ENCODE assay signal across 20 cellular contexts in the genomic region with DNA sequence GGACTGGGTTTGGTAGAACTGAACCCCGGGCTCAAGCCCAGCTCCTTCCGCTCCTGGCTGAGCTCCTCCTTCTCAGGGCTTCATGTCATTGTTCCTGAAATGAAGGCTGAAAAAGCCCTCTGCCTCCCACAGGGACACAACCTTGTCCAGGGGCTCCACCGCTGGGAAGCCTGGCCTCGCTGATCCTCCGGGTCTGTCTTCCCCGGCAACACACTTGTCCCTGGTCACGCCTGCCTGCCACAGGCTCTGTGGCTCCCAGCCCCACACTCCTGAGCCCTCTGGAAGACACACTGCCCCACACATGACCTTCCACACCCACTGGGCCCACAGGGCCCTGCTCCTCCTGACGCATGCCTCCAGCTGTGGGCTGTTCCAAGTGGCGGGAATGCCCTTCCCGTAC. TPM values are rescaled to one million over a fixed set of nuclear protein-coding genes. Genes with fewer than 3 reads are reported as not detected.
DNase-seq lines count a peak whose midpoint lies in the region; ATAC-seq and TF ChIP-seq lines count a peak whose summit lies in the region.
"Had no signal": no experiment of that assay in that cellular context is flagged by ENCODE, and none has a peak within 500 bp of the region (broad histone marks: within the 10 kb centered on the region; RNA-seq: fewer than 3 reads in every experiment).

No MANE protein-coding gene starts in this region.

- H3K9me3 ChIP-seq in MM.1S (replicated peaks; ENCODE audit: insufficient read depth, low read length), result no peaks in the 10 kb centered on the region
- no peaks in the 10 kb centered on the region for H3K9me3 ChIP-seq in tibial artery

- H3K36me3 ChIP-seq in MM.1S (replicated peaks; ENCODE audit: insufficient read depth, low read length), result no peaks in the 10 kb centered on the region
- H3K36me3 ChIP-seq in GM23338 (ENCODE audit: insufficient read depth), result no peaks in the 10 kb centered on the region
- no peaks in the 10 kb centered on the region for H3K36me3 ChIP-seq in tibial artery
- H3K36me3 ChIP-seq: Peyer's patch had no signal

- H3K9me3 Mint-ChIP-seq in activated CD8-positive, alpha-beta T cell treated with anti-CD3 and anti-CD28 coated beads, Interleukin-2, amount 10 ng/mL, durations not matched to agents 7 days and 5 days (ENCODE audit: insufficient read depth), result peaks cover 6% of the 10 kb centered on the region
- H3K9me3 Mint-ChIP-seq in activated CD8-positive, alpha-beta T cell treated with anti-CD3 and anti-CD28 coated beads for 36 hours, result peaks cover 3% of the 10 kb centered on the region
- H3K9me3 Mint-ChIP-seq in glutamatergic neuron (ENCODE audit: unreplicated experiment), result peaks cover 2% of the 10 kb centered on the region
- peaks cover 3% of the 10 kb centered on the region for H3K9me3 Mint-ChIP-seq in stimulated activated memory B cell treated with anti-CD40 and anti-IgM and Interleukin-4, amounts not matched to agents 10 μg/mL and 1 μg/mL and 100 μg/mL, for 72 hours
- H3K9me3 Mint-ChIP-seq in GM23338, result no peaks in the 10 kb centered on the region

- H3K27ac ChIP-seq in MM.1S (ENCODE audit: low read length) (peak overlapping the region; percentile 99), GM23338 (ENCODE audit: low read depth) (no peak overlapping the region), tibial artery (no peak overlapping the region), substantia nigra (ENCODE audit: low read depth, low read length, poor library complexity, severe bottlenecking) (no peak overlapping the region)
- H3K27ac ChIP-seq: 22Rv1, Peyer's patch had no signal

- no peaks in the 10 kb centered on the region for H3K79me2 ChIP-seq in MM.1S (ENCODE audit: low read length)
- H3K79me2 ChIP-seq in GM23338 (replicated peaks; ENCODE audit: insufficient read depth), result no peaks in the 10 kb centered on the region

- H3K27me3 ChIP-seq in MM.1S (replicated peaks; ENCODE audit: insufficient read depth, low read length) (no peaks in the 10 kb centered on the region), GM23338 (ENCODE audit: insufficient read depth) (no peaks in the 10 kb centered on the region), tibial artery (peaks cover 0 to 74% of the 10 kb centered on the region in 2 donors)
- H3K27me3 ChIP-seq: Peyer's patch had no signal

- H3K9me2 ChIP-seq in MM.1S (replicated peaks; ENCODE audit: insufficient read depth, low read length) (no peaks in the 10 kb centered on the region), GM23338 (ENCODE audit: insufficient read depth) (no peaks in the 10 kb centered on the region)

- peaks cover 46% of the 10 kb centered on the region for H3K4me1 Mint-ChIP-seq in activated CD8-positive, alpha-beta T cell treated with anti-CD3 and anti-CD28 coated beads, Interleukin-2, amount 10 ng/mL, durations not matched to agents 7 days and 5 days (ENCODE audit: low read depth)
- H3K4me1 Mint-ChIP-seq in activated CD8-positive, alpha-beta T cell treated with anti-CD3 and anti-CD28 coated beads for 36 hours (ENCODE audit: low read depth), result peaks cover 23% of the 10 kb centered on the region
- H3K4me1 Mint-ChIP-seq in glutamatergic neuron (ENCODE audit: low read depth, unreplicated experiment), result peaks cover 14% of the 10 kb centered on the region
- H3K4me1 Mint-ChIP-seq in stimulated activated memory B cell treated with anti-CD40 and anti-IgM and Interleukin-4, amounts not matched to agents 10 μg/mL and 1 μg/mL and 100 μg/mL, for 72 hours, result peaks cover 21% of the 10 kb centered on the region
- H3K4me1 Mint-ChIP-seq in GM23338, result no peaks in the 10 kb centered on the region; the same call in 1 of the 3 replicates

- no peak overlapping the region for H3K4me3 Mint-ChIP-seq in activated CD8-positive, alpha-beta T cell treated with anti-CD3 and anti-CD28 coated beads, Interleukin-2, amount 10 ng/mL, durations not matched to agents 7 days and 5 days
- H3K4me3 Mint-ChIP-seq in activated CD8-positive, alpha-beta T cell treated with anti-CD3 and anti-CD28 coated beads for 36 hours, result no peak overlapping the region
- no peak overlapping the region for H3K4me3 Mint-ChIP-seq in glutamatergic neuron (ENCODE audit: unreplicated experiment)
- no peak overlapping the region for H3K4me3 Mint-ChIP-seq in stimulated activated memory B cell treated with anti-CD40 and anti-IgM and Interleukin-4, amounts not matched to agents 10 μg/mL and 1 μg/mL and 100 μg/mL, for 72 hours
- no peak overlapping the region for H3K4me3 Mint-ChIP-seq in GM23338
- H3K4me3 Mint-ChIP-seq: B cell had no signal

- peak overlapping the region; percentile 58 for H3K4me3 ChIP-seq in MM.1S (ENCODE audit: low read length)
- no peak overlapping the region for H3K4me3 ChIP-seq in GM23338
- no peak overlapping the region for H3K4me3 ChIP-seq in tibial artery
- H3K4me3 ChIP-seq: Peyer's patch had no signal

- DNase-seq in activated CD8-positive, alpha-beta T cell treated with anti-CD3 and anti-CD28 coated beads, Interleukin-2, amount 10 ng/mL, durations not matched to agents 7 days and 5 days, result no peak
- DNase-seq in activated CD8-positive, alpha-beta T cell treated with anti-CD3 and anti-CD28 coated beads for 36 hours, result no peak
- DNase-seq in MM.1S (no peak), glutamatergic neuron (no peak), GM23338 (ENCODE audit: low spot score) (no peak), tibial artery (no peak), substantia nigra (lab: John Stamatoyannopoulos, UW) (no peak)
- DNase-seq: Calu3; CD4-positive, alpha-beta memory T cell; DMS53; NCI-H1048; NCI-H146; NCI-H2081; NCI-H510A; NCI-H82; Peyer's patch had no signal

- peaks cover under 1% of the 10 kb centered on the region for H3K27me3 Mint-ChIP-seq in activated CD8-positive, alpha-beta T cell treated with anti-CD3 and anti-CD28 coated beads, Interleukin-2, amount 10 ng/mL, durations not matched to agents 7 days and 5 days (ENCODE audit: low read depth)
- H3K27me3 Mint-ChIP-seq in activated CD8-positive, alpha-beta T cell treated with anti-CD3 and anti-CD28 coated beads for 36 hours, result no peaks in the 10 kb centered on the region
- peaks cover 4% of the 10 kb centered on the region for H3K27me3 Mint-ChIP-seq in glutamatergic neuron (ENCODE audit: unreplicated experiment)
- peaks cover 29% of the 10 kb centered on the region for H3K27me3 Mint-ChIP-seq in stimulated activated memory B cell treated with anti-CD40 and anti-IgM and Interleukin-4, amounts not matched to agents 10 μg/mL and 1 μg/mL and 100 μg/mL, for 72 hours
- H3K27me3 Mint-ChIP-seq in GM23338 (ENCODE audit: insufficient read depth, low read depth, poor library complexity), result peaks cover 12% of the 10 kb centered on the region

- H3K9ac ChIP-seq in MM.1S (ENCODE audit: low read length), result peak overlapping the region; percentile 73

- peak overlapping the region; percentile 87 for H3K4me2 ChIP-seq in MM.1S (ENCODE audit: low read depth, low read length)
- H3K4me2 ChIP-seq in GM23338, result no peak overlapping the region

- CTCF ChIA-PET in activated CD8-positive, alpha-beta T cell treated with anti-CD3 and anti-CD28 coated beads, Interleukin-2, amount 10 ng/mL, durations not matched to agents 7 days and 5 days (lab: Charles Lee), result no interaction called here
- CTCF ChIA-PET in activated CD8-positive, alpha-beta T cell treated with anti-CD3 and anti-CD28 coated beads for 36 hours (lab: Charles Lee), result interaction anchor here (0.9 kb wide), 1 partner anchor 114 kb away, joined by 3 read pairs; no protein-coding TSS in a partner anchor

- H3F3A ChIP-seq in MM.1S (ENCODE audit: insufficient read depth, low read length), result peaks cover 31% of the 10 kb centered on the region
- no peaks in the 10 kb centered on the region for H3F3A ChIP-seq in GM23338 (replicated peaks; ENCODE audit: low read depth)

- H2AFZ ChIP-seq in MM.1S (ENCODE audit: low read length) (peak overlapping the region; percentile 75; the same call in 1 of the 2 replicates), GM23338 (no peak overlapping the region)

- peak overlapping the region; percentile 69 for H3K27ac Mint-ChIP-seq in activated CD8-positive, alpha-beta T cell treated with anti-CD3 and anti-CD28 coated beads, Interleukin-2, amount 10 ng/mL, durations not matched to agents 7 days and 5 days
- H3K27ac Mint-ChIP-seq in activated CD8-positive, alpha-beta T cell treated with anti-CD3 and anti-CD28 coated beads for 36 hours, result no peak overlapping the region
- H3K27ac Mint-ChIP-seq in glutamatergic neuron (ENCODE audit: unreplicated experiment) (peak overlapping the region; percentile 59), GM23338 (no peak overlapping the region)
- H3K27ac Mint-ChIP-seq in stimulated activated memory B cell treated with anti-CD40 and anti-IgM and Interleukin-4, amounts not matched to agents 10 μg/mL and 1 μg/mL and 100 μg/mL, for 72 hours, result peak overlapping the region; percentile 13
- H3K27ac Mint-ChIP-seq: B cell had no signal

- H3K4me1 ChIP-seq in MM.1S (ENCODE audit: low read length) (peaks cover 34% of the 10 kb centered on the region), GM23338 (ENCODE audit: insufficient read depth) (no peaks in the 10 kb centered on the region), tibial artery (no peaks in the 10 kb centered on the region)
- H3K4me1 ChIP-seq: Peyer's patch had no signal

- no peak for TF ChIP-seq CTCF in activated CD8-positive, alpha-beta T cell treated with anti-CD3 and anti-CD28 coated beads for 36 hours (IDR thresholded peaks at IDR 0.05)
- TF ChIP-seq CTCF in MM.1S (IDR thresholded peaks at IDR 0.05; ENCODE audit: low read length) (no peak), glutamatergic neuron (IDR thresholded peaks at IDR 0.05; ENCODE audit: partially characterized antibody, unreplicated experiment) (no peak), GM23338 (conservative IDR thresholded peaks at IDR 0.05; ENCODE audit: low read depth in 2 of 2) (no peak), tibial artery (IDR thresholded peaks at IDR 0.05) (no peak)

- intact Hi-C loops in activated CD8-positive, alpha-beta T cell treated with anti-CD3 and anti-CD28 coated beads for 36 hours (cut with micrococcal nuclease), result no loop called here
- intact Hi-C loops in tibial artery (cut with DNase I; ENCODE audit: low total_unique reads), result no loop called here

- H4K20me1 ChIP-seq in MM.1S (ENCODE audit: insufficient read depth, low read length) (no peaks in the 10 kb centered on the region), GM23338 (replicated peaks; ENCODE audit: insufficient read depth) (no peaks in the 10 kb centered on the region)

- H3K36me3 Mint-ChIP-seq in activated CD8-positive, alpha-beta T cell treated with anti-CD3 and anti-CD28 coated beads, Interleukin-2, amount 10 ng/mL, durations not matched to agents 7 days and 5 days (ENCODE audit: low read depth), result no peaks in the 10 kb centered on the region
- no peaks in the 10 kb centered on the region for H3K36me3 Mint-ChIP-seq in activated CD8-positive, alpha-beta T cell treated with anti-CD3 and anti-CD28 coated beads for 36 hours (ENCODE audit: low read depth)
- no peaks in the 10 kb centered on the region for H3K36me3 Mint-ChIP-seq in glutamatergic neuron (ENCODE audit: unreplicated experiment)
- H3K36me3 Mint-ChIP-seq in stimulated activated memory B cell treated with anti-CD40 and anti-IgM and Interleukin-4, amounts not matched to agents 10 μg/mL and 1 μg/mL and 100 μg/mL, for 72 hours, result peaks cover 5% of the 10 kb centered on the region
- no peaks in the 10 kb centered on the region; the same call in 2 of the 3 replicates for H3K36me3 Mint-ChIP-seq in GM23338 (ENCODE audit: low read depth)
- H3K36me3 Mint-ChIP-seq: CD4-positive, alpha-beta memory T cell had no signal

- POLR2A ChIA-PET in activated CD8-positive, alpha-beta T cell treated with anti-CD3 and anti-CD28 coated beads, Interleukin-2, amount 10 ng/mL, durations not matched to agents 7 days and 5 days (lab: Charles Lee), result no interaction called here
- POLR2A ChIA-PET in activated CD8-positive, alpha-beta T cell treated with anti-CD3 and anti-CD28 coated beads for 36 hours (lab: Charles Lee), result no interaction called here

- no peak for ATAC-seq in activated CD8-positive, alpha-beta T cell treated with anti-CD3 and anti-CD28 coated beads, Interleukin-2, amount 10 ng/mL, durations not matched to agents 7 days and 5 days
- no peak for ATAC-seq in activated CD8-positive, alpha-beta T cell treated with anti-CD3 and anti-CD28 coated beads for 36 hours
- ATAC-seq in stimulated activated memory B cell treated with anti-CD40 and anti-IgM and Interleukin-4, amounts not matched to agents 10 μg/mL and 1 μg/mL and 100 μg/mL, for 72 hours, result no peak
- no peak for ATAC-seq in GM23338
- ATAC-seq: Right ventricle myocardium inferior had no signal

RNA-seq across cellular contexts. Expression of a gene that starts 18.0 kb away (rescaled TPM):
- 10 to 100 TPM; 80.9 to 90.0 TPM for total RNA-seq in activated CD8-positive, alpha-beta T cell treated with anti-CD3 and anti-CD28 coated beads, Interleukin-2, amount 10 ng/mL, durations not matched to agents 7 days and 5 days
- 10 to 100 TPM; 67.7 to 73.5 TPM for total RNA-seq in activated CD8-positive, alpha-beta T cell treated with anti-CD3 and anti-CD28 coated beads for 36 hours
- total RNA-seq in glutamatergic neuron (ENCODE audit: unreplicated experiment), result 48.9 TPM
- 25.2 and 30.0 TPM in 2 replicates for total RNA-seq in GM23338 (2014; rRNA removed; shearing (Covaris generic))
- 40.1 and 40.7 TPM in 2 replicates for polyA plus RNA-seq in GM23338 (2016; fragmentation: Nextera tagmentation; extraction: Ambion mirVana)

Comparison
In these comparisons a context has a peak if more than half of its experiments do, and no peak if none do; other contexts are left out.
1. H3K27ac Mint-ChIP-seq: peak in activated CD8-positive, alpha-beta T cell treated with anti-CD3 and anti-CD28 coated beads, Interleukin-2, amount 10 ng/mL, durations not matched to agents 7 days and 5 days (single experiment), glutamatergic neuron (single experiment) and stimulated activated memory B cell treated with anti-CD40 and anti-IgM and Interleukin-4, amounts not matched to agents 10 μg/mL and 1 μg/mL and 100 μg/mL, for 72 hours (single experiment); none in activated CD8-positive, alpha-beta T cell treated with anti-CD3 and anti-CD28 coated beads for 36 hours (single experiment) and GM23338 (single experiment).